8 cellular contexts compared by ENCODE assay signal in genomic region chr15:60371701-60372051, GRCh38. TPM values are rescaled to one million over a fixed set of nuclear protein-coding genes. Genes with fewer than 3 reads are reported as not detected.
DNase-seq lines count a peak whose midpoint lies in the region; ATAC-seq, FAIRE-seq and TF ChIP-seq lines count a peak whose summit lies in the region.
"Not testable (repeated sequence)": the region's sequence is repeated elsewhere in the genome, so short reads cannot be mapped to it uniquely, and the experiment has no call there.

No MANE protein-coding gene starts in this region.

- BruUV-seq in endothelial cell of umbilical vein (replicated peaks; lab: Mats Ljungman, UMichigan): not testable (repeated sequence)

- CTCF ChIA-PET in AG04450 (lab: Charles Lee): interaction anchor here (0.8 kb wide), 1 partner anchor 13 kb away, joined by 3 read pairs; no protein-coding TSS in a partner anchor
- CTCF ChIA-PET in endothelial cell of umbilical vein (lab: Charles Lee): interaction anchor here (0.8 to 2.4 kb wide), 8 partner anchors 10 to 80 kb away, joined by 3 to 17 read pairs (median 7); no protein-coding TSS in a partner anchor

- peak overlapping the region; percentile 70 to 97 (median 94) for H3K27ac Mint-ChIP-seq in nephron

- H3K4me3 ChIP-seq in AG04450 (ENCODE audit: low read depth, low read length) (0 out of 2 replicates have a peak overlapping the region, but pooled peaks have one; percentile 10), gastrocnemius medialis (peak overlapping the region in 1 of 4 donors; percentile 10)
- not testable (repeated sequence) for H3K4me3 ChIP-seq in SJSA1; endothelial cell of umbilical vein (replicated peaks in 1 of 3; ENCODE audit: insufficient read depth in 1 of 3, low read depth in 1 of 3, low read length in 3 of 3); keratinocyte (ENCODE audit: control insufficient read depth in 2 of 3, extremely low read depth in 1 of 3, insufficient read depth in 2 of 3, low read depth in 1 of 3, low read length in 3 of 3); tibial artery

- H3K79me2 ChIP-seq in endothelial cell of umbilical vein (ENCODE audit: control insufficient read depth, insufficient read depth, low read length) (peaks cover 45% of the 10 kb centered on the region), keratinocyte (ENCODE audit: control insufficient read depth, insufficient read depth, low read length) (peaks cover 49% of the 10 kb centered on the region)

- in situ Hi-C loops in gastrocnemius medialis (cut with MboI; ENCODE audit: low sequenced_read_pairs in 4 of 4): not testable (repeated sequence)

- not testable (repeated sequence) for TF ChIP-seq POLR2A in endothelial cell of umbilical vein (IDR thresholded peaks at IDR 0.05; ENCODE audit: low read depth, low read length); gastrocnemius medialis (IDR thresholded peaks at IDR 0.05)

- not testable (repeated sequence) for H4K20me1 ChIP-seq in endothelial cell of umbilical vein (replicated peaks; ENCODE audit: control insufficient read depth, extremely low read depth, insufficient read depth, low read length)
- peaks cover 77% of the 10 kb centered on the region for H4K20me1 ChIP-seq in keratinocyte (ENCODE audit: control insufficient read depth, extremely low read depth, insufficient read depth, low read length)

- H3K4me1 ChIP-seq in SJSA1 (replicated peaks) (peaks cover 80% of the 10 kb centered on the region), endothelial cell of umbilical vein (ENCODE audit: control insufficient read depth, extremely low read depth, insufficient read depth, low read length) (peaks cover 75% of the 10 kb centered on the region), keratinocyte (ENCODE audit: control insufficient read depth, extremely low read depth, insufficient read depth, low read length) (peaks cover 59% of the 10 kb centered on the region), gastrocnemius medialis (peaks cover 75 to 77% of the 10 kb centered on the region in 2 donors), tibial artery (peaks cover 4 to 84% (median 79%) of the 10 kb centered on the region in 4 donors)

- H3K4me3 Mint-ChIP-seq in nephron: peak overlapping the region in 1 of 3 experiments; percentile 54

- intact Hi-C loops in endothelial cell of umbilical vein (cut with micrococcal nuclease): loop anchor here (2.0 kb wide), 5 partner anchors 21 to 683 kb away; partner anchors contain the start of genes BNIP2 and ICE2
- intact Hi-C loops in gastrocnemius medialis (cut with DNase I; ENCODE audit: low total_unique reads); tibial artery (cut with DNase I; ENCODE audit: low total_unique reads): not testable (repeated sequence)

- H3K9ac ChIP-seq in endothelial cell of umbilical vein (replicated peaks; ENCODE audit: extremely low read depth, insufficient read depth, low read length): peak overlapping the region; percentile 80
- H3K9ac ChIP-seq in keratinocyte (ENCODE audit: control insufficient read depth, extremely low read depth, insufficient read depth, low read length): peak overlapping the region; percentile 16

- H3K9me1 ChIP-seq in endothelial cell of umbilical vein (replicated peaks; ENCODE audit: control insufficient read depth, extremely low read depth, insufficient read depth, low read length); keratinocyte (ENCODE audit: control insufficient read depth, extremely low read depth, insufficient read depth, low read length): not testable (repeated sequence)

- not testable (repeated sequence) for H3K27me3 ChIP-seq in AG04450 (ENCODE audit: control insufficient read depth, insufficient read depth, low read length); SJSA1 (replicated peaks); endothelial cell of umbilical vein (ENCODE audit: control insufficient read depth in 2 of 2, insufficient read depth in 2 of 2, low read length in 2 of 2); keratinocyte (ENCODE audit: control insufficient read depth, extremely low read depth, insufficient read depth, low read length); gastrocnemius medialis; tibial artery

- not testable (repeated sequence) for FAIRE-seq in endothelial cell of umbilical vein (lab: Jason Lieb, UNC); keratinocyte (lab: Jason Lieb, UNC)

- POLR2A ChIA-PET in AG04450 (lab: Yijun Ruan, JAX): interaction anchor here (0.5 to 1.6 kb wide), 6 partner anchors 9 to 52 kb away, joined by 3 to 12 read pairs (median 6); partner anchors contain the start of gene ANXA2
- POLR2A ChIA-PET in endothelial cell of umbilical vein (lab: Charles Lee): interaction anchor here (1.1 to 2.5 kb wide), 2 partner anchors 23 to 70 kb away, joined by 3 to 27 read pairs; no protein-coding TSS in a partner anchor

- peaks cover 63% of the 10 kb centered on the region for H3K36me3 Mint-ChIP-seq in nephron (ENCODE audit: low read depth)

- H3K4me2 ChIP-seq in endothelial cell of umbilical vein (ENCODE audit: insufficient read depth, low read length) (peak overlapping the region; percentile 47), keratinocyte (ENCODE audit: control insufficient read depth, extremely low read depth, insufficient read depth, low read depth, low read length) (peak overlapping the region; percentile 22)

- not testable (repeated sequence) for ATAC-seq in gastrocnemius medialis

- not testable (repeated sequence) for H3K27me3 Mint-ChIP-seq in nephron (ENCODE audit: low read depth)

- dilution Hi-C loops in endothelial cell of umbilical vein (cut with MboI; ENCODE audit: extremely low pct_ligation_motif_present, low sequenced_read_pairs); keratinocyte (cut with MboI; ENCODE audit: extremely low pct_ligation_motif_present, low sequenced_read_pairs): not testable (repeated sequence)

- TF ChIP-seq CTCF in AG04450 (IDR thresholded peaks at IDR 0.05; ENCODE audit: low read depth, low read length); endothelial cell of umbilical vein (IDR thresholded peaks at IDR 0.05; ENCODE audit: extremely low read depth in 1 of 2, insufficient read depth in 1 of 2, low read depth in 1 of 2, low read length in 2 of 2); keratinocyte (optimal IDR thresholded peaks at IDR 0.05 in 1 of 3, IDR thresholded peaks at IDR 0.05 in 1 of 3, conservative IDR thresholded peaks at IDR 0.05 in 1 of 3; ENCODE audit: extremely low read depth in 1 of 3, insufficient read depth in 2 of 3, low read length in 3 of 3); nephron (IDR thresholded peaks at IDR 0.05; ENCODE audit: unreplicated experiment in 3 of 3); gastrocnemius medialis (IDR thresholded peaks at IDR 0.05 in 4 of 5, conservative IDR thresholded peaks at IDR 0.05 in 1 of 5); tibial artery (IDR thresholded peaks at IDR 0.05): not testable (repeated sequence)

- H3K9me3 ChIP-seq in AG04450 (ENCODE audit: control insufficient read depth, insufficient read depth, low read length); SJSA1 (replicated peaks); endothelial cell of umbilical vein (replicated peaks; ENCODE audit: control insufficient read depth, insufficient read depth, low read length); keratinocyte (ENCODE audit: control insufficient read depth, low read depth, low read length); gastrocnemius medialis; tibial artery: not testable (repeated sequence)

- H3K27ac ChIP-seq in AG04450 (ENCODE audit: low read depth, low read length) (peak overlapping the region; percentile 97), SJSA1 (peak overlapping the region; percentile 96), adipose tissue (ENCODE audit: low read depth, low read length) (peak overlapping the region; percentile 54), endothelial cell of umbilical vein (ENCODE audit: insufficient read depth, low read depth, low read length) (peak overlapping the region; percentile 98), keratinocyte (ENCODE audit: control insufficient read depth, insufficient read depth, low read length) (peak overlapping the region; percentile 91), gastrocnemius medialis (peak overlapping the region; percentile 82 to 89 (median 88)), tibial artery (peak overlapping the region; percentile 75 to 76)

- not testable (repeated sequence) for DNase-seq in AG04450 (ENCODE audit: low read depth, low spot score); SJSA1 (ENCODE audit: low read depth in 1 of 2, low spot score in 2 of 2); endothelial cell of umbilical vein (ENCODE audit: low read depth, low spot score); keratinocyte (ENCODE audit: low read depth, low spot score); gastrocnemius medialis; tibial artery

- not testable (repeated sequence) for H3K9me3 Mint-ChIP-seq in nephron

- H3K4me1 Mint-ChIP-seq in nephron: peaks cover 68% of the 10 kb centered on the region

- not testable (repeated sequence) for H2AFZ ChIP-seq in endothelial cell of umbilical vein (ENCODE audit: low read depth, low read length); keratinocyte (ENCODE audit: control insufficient read depth, low read length)

- peaks cover 73% of the 10 kb centered on the region for H3K36me3 ChIP-seq in SJSA1
- peaks cover 20 to 34% of the 10 kb centered on the region in 2 experiments for H3K36me3 ChIP-seq in endothelial cell of umbilical vein (ENCODE audit: control insufficient read depth in 2 of 2, extremely low read depth in 1 of 2, insufficient read depth in 2 of 2, low read length in 2 of 2)
- peaks cover 25 to 69% of the 10 kb centered on the region in 2 experiments for H3K36me3 ChIP-seq in keratinocyte (ENCODE audit: control insufficient read depth in 2 of 2, extremely low read depth in 1 of 2, insufficient read depth in 2 of 2, low read length in 2 of 2)
- H3K36me3 ChIP-seq in gastrocnemius medialis: peaks cover 0 to 16% of the 10 kb centered on the region in 2 donors
- peaks cover 4 to 12% (median 9%) of the 10 kb centered on the region in 3 donors for H3K36me3 ChIP-seq in tibial artery

- 62 to 79% (median 70%) methylated on average over 12 of the region's 12 CpGs for WGBS in adipose tissue, 3 donors

RNA-seq across cellular contexts. Expression of gene ANXA2, which starts 26.1 kb away (rescaled TPM):
- polyA plus RNA-seq in AG04450 (2011; rRNA removed) (4,288 and 4,537 TPM in 2 replicates), adipose tissue (1,000 to 10,000 TPM in 1 of 3 donors, 100 to 1,000 TPM in 2; 269 to 1,224 (median 987) TPM), endothelial cell of umbilical vein (2,745 and 3,299 TPM in 2 replicates), keratinocyte (10,132 to 15,949 TPM (median 11,017 TPM) in 3 replicates)
- 3,312 and 3,619 TPM in 2 replicates for polyA minus RNA-seq in AG04450 (2011; rRNA and poly(A)+ RNA removed)
- 3,394 and 3,434 TPM in 2 replicates for total RNA-seq in SJSA1 (2014; rRNA removed; shearing (Covaris generic))
- total RNA-seq in endothelial cell of umbilical vein (2,636 and 2,725 TPM in 2 replicates), gastrocnemius medialis (100 to 1,000 TPM; 266 to 386 (median 323) TPM)
- polyA plus RNA-seq in endothelial cell of umbilical vein (2011; cell fraction: cytosol; rRNA removed): 4,765 and 4,884 TPM in 2 replicates
- 2,911 and 3,170 TPM in 2 replicates for polyA plus RNA-seq in endothelial cell of umbilical vein (2011; cell fraction: nucleus; rRNA removed)
- polyA plus RNA-seq in endothelial cell of umbilical vein (2012): 3,482 and 4,382 TPM in 2 replicates
- polyA minus RNA-seq in endothelial cell of umbilical vein (3,299 and 3,540 TPM in 2 replicates), keratinocyte (5,148 to 8,880 TPM (median 8,598 TPM) in 3 replicates)
- 533 TPM for polyA minus RNA-seq in endothelial cell of umbilical vein (2011; cell fraction: cytosol; rRNA and poly(A)+ RNA removed)
- polyA minus RNA-seq in endothelial cell of umbilical vein (2011; cell fraction: nucleus; rRNA and poly(A)+ RNA removed): 990 and 1,101 TPM in 2 replicates
- 4,066 TPM for polyA plus RNA-seq in keratinocyte (2011; ENCODE audit: low read depth)
- 14,846 and 18,096 TPM in 2 replicates for polyA plus RNA-seq in keratinocyte (2011; cell fraction: cytosol; rRNA removed)
- 11,086 and 11,309 TPM in 2 replicates for polyA plus RNA-seq in keratinocyte (2011; cell fraction: nucleus; rRNA removed)
- polyA plus RNA-seq in keratinocyte (2012; ENCODE audit: low replicate concordance): 4,107 and 9,800 TPM in 2 replicates
- 5,055 TPM for polyA minus RNA-seq in keratinocyte (2011; cell fraction: cytosol; rRNA and poly(A)+ RNA removed)
- polyA minus RNA-seq in keratinocyte (2011; cell fraction: nucleus; rRNA and poly(A)+ RNA removed): 2,602 and 4,474 TPM in 2 replicates
